In genomic region chr10:15483215-15483970, GRCh38 we compare ENCODE assay signal across 1 cellular context.
TF ChIP-seq lines count a peak whose summit lies in the region.

No MANE protein-coding gene starts in this region.

TF ChIP-seq in K562, 482 proteins besides CTCF, POLR2A, EP300 and RAD21 (continued from another document and continues in another):
- TF ChIP-seq ATF3 (IDR thresholded peaks at IDR 0.05) = peak; percentile 67
- no peak for TF ChIP-seq ATF3 (CRISPR knock-in tag; conservative IDR thresholded peaks at IDR 0.05)
- TF ChIP-seq ZC3H11A (IDR thresholded peaks at IDR 0.05; ENCODE audit: low read depth, low read length) = no peak
- TF ChIP-seq ZNF311 (CRISPR knock-in tag; IDR thresholded peaks at IDR 0.05) = peak; percentile 49; the same call in 1 of the 2 replicates
- no peak for TF ChIP-seq TAF1 (IDR thresholded peaks at IDR 0.05; ENCODE audit: control insufficient read depth, extremely low read depth, insufficient read depth, low read length, severe bottlenecking)
- 0 out of 2 replicates have a peak, but pooled peaks have one; percentile 10 for TF ChIP-seq ZNF592 (IDR thresholded peaks at IDR 0.05)
- no peak for TF ChIP-seq EZH2 (IDR thresholded peaks at IDR 0.05; ENCODE audit: borderline replicate concordance, low read depth, low read length)
- no peak for TF ChIP-seq PHF8 (IDR thresholded peaks at IDR 0.05; ENCODE audit: borderline replicate concordance, low read length)
- TF ChIP-seq MGA (IDR thresholded peaks at IDR 0.05) = peak; percentile 15; the same call in 1 of the 2 replicates
- TF ChIP-seq MBD1 (CRISPR knock-in tag; IDR thresholded peaks at IDR 0.05) = no peak
- TF ChIP-seq PRDM10 (IDR thresholded peaks at IDR 0.05; ENCODE audit: partially characterized antibody) = peak; percentile 53
- no peak for TF ChIP-seq MAZ (CRISPR knock-in tag; conservative IDR thresholded peaks at IDR 0.05 in 1 of 2, IDR thresholded peaks at IDR 0.05 in 1 of 2)
- no peak for TF ChIP-seq ZBTB5 (IDR thresholded peaks at IDR 0.05)
- TF ChIP-seq ZNF511 (CRISPR knock-in tag; IDR thresholded peaks at IDR 0.05) = no peak
- TF ChIP-seq CBFA2T2 (conservative IDR thresholded peaks at IDR 0.05) = peak; percentile 51; the same call in 1 of the 2 replicates
